ENCODE assay signal across 17 cellular contexts in genomic region chr4:29131304-29131703, GRCh38.
DNase-seq lines count a peak whose midpoint lies in the region; ATAC-seq, FAIRE-seq and TF ChIP-seq lines count a peak whose summit lies in the region.
"Had no signal": no experiment of that assay in that cellular context is flagged by ENCODE, and none has a peak within 500 bp of the region (broad histone marks: within the 10 kb centered on the region; RNA-seq: fewer than 3 reads in every experiment).

No MANE protein-coding gene starts in this region.

- H3K27ac Mint-ChIP-seq in neural progenitor cell, result no peak overlapping the region
- H3K27ac Mint-ChIP-seq: CD8-positive, alpha-beta memory T cell had no signal

- H3K4ac ChIP-seq in H1 (replicated peaks; ENCODE audit: insufficient read length, low read depth, low read length), result no peak overlapping the region

- intact Hi-C loops in HCT116 (cut with micrococcal nuclease), result no loop called here
- intact Hi-C loops in psoas muscle (cut with DNase I), result no loop called here

- H2BK5ac ChIP-seq in H1 (ENCODE audit: low read depth, low read length), result no peak overlapping the region

- no peak overlapping the region for H2BK120ac ChIP-seq in H1 (replicated peaks; ENCODE audit: low read depth, low read length)

- H3K56ac ChIP-seq in H1 (replicated peaks; ENCODE audit: insufficient read length, low read depth, low read length), result no peak overlapping the region

- H3K4me1 ChIP-seq in HCT116 (ENCODE audit: control insufficient read depth in 1 of 2, insufficient read depth in 2 of 2, low read length in 2 of 2) (no peaks in the 10 kb centered on the region), H1 (replicated peaks in 1 of 4; ENCODE audit: control insufficient read depth in 3 of 4, insufficient read depth in 4 of 4, low read length in 3 of 4) (no peaks in the 10 kb centered on the region), neural progenitor cell (no peaks in the 10 kb centered on the region), psoas muscle (no peaks in the 10 kb centered on the region)

- H3K27ac ChIP-seq in HCT116 (ENCODE audit: low read depth, low read length) (no peak overlapping the region), H1 (ENCODE audit: low read depth, low read length) (no peak overlapping the region), neural progenitor cell (no peak overlapping the region), psoas muscle (no peak overlapping the region)

- no peak overlapping the region for H3K4me3 Mint-ChIP-seq in neural progenitor cell
- H3K4me3 Mint-ChIP-seq: CD8-positive, alpha-beta memory T cell had no signal

- H3K36me3 Mint-ChIP-seq in neural progenitor cell, result no peaks in the 10 kb centered on the region
- H3K36me3 Mint-ChIP-seq: CD8-positive, alpha-beta memory T cell had no signal

- H2BK12ac ChIP-seq in H1 (ENCODE audit: low read depth, low read length), result no peak overlapping the region

- BruUV-seq in HCT116 (replicated peaks; lab: Mats Ljungman, UMichigan), result no TSS peak

- RAD21 ChIA-PET in HCT116 (lab: Charles Lee; ENCODE audit: low non-redundant PET in 1 of 2, low total read pairs in 2 of 2, uncharacterized antibody in 2 of 2, unreplicated experiment in 2 of 2), result no interaction called here

- no peak overlapping the region for H3K23ac ChIP-seq in H1 (ENCODE audit: insufficient read length)

- no peaks in the 10 kb centered on the region for H3K23me2 ChIP-seq in H1 (ENCODE audit: low read depth, low read length)

- ATAC-seq in HCT116 (no peak; the same call in 1 of the 2 replicates), GM19452 (IDR thresholded peaks at IDR 0.05; ENCODE audit: unreplicated experiment) (no peak), psoas muscle (no peak)
- ATAC-seq: Panc1 had no signal

- no peak overlapping the region for H3K4me3 ChIP-seq in HCT116 (replicated peaks in 1 of 2; ENCODE audit: low read depth in 1 of 2, low read length in 2 of 2)
- H3K4me3 ChIP-seq in H1 (ENCODE audit: extremely low read depth in 1 of 4, insufficient read depth in 2 of 4, low read depth in 3 of 4, low read length in 4 of 4), result no peak overlapping the region
- no peak overlapping the region for H3K4me3 ChIP-seq in neural progenitor cell
- H3K4me3 ChIP-seq in psoas muscle, result no peak overlapping the region

- no peak overlapping the region for H2BK15ac ChIP-seq in H1 (ENCODE audit: low read length)

- H3K18ac ChIP-seq in H1 (ENCODE audit: extremely low read depth, low read length), result no peak overlapping the region

- TF ChIP-seq CTCF in HCT116 (IDR thresholded peaks at IDR 0.05 in 2 of 3, conservative IDR thresholded peaks at IDR 0.05 in 1 of 3; ENCODE audit: borderline replicate concordance in 1 of 3, insufficient read depth in 1 of 3, low read depth in 2 of 3, low read length in 2 of 3) (peak; percentile 4 to 33 (median 11); a peak in 2 of 6 replicates), H1 (IDR thresholded peaks at IDR 0.05; ENCODE audit: control extremely low read depth in 1 of 3, insufficient read depth in 1 of 3, low read depth in 1 of 3, low read length in 3 of 3) (peak in 1 of 3 experiments; percentile 28; a peak in 1 of 4 replicates), neural progenitor cell (IDR thresholded peaks at IDR 0.05) (peak; percentile 31), psoas muscle (IDR thresholded peaks at IDR 0.05) (no peak)

- no peaks in the 10 kb centered on the region for H3K27me3 Mint-ChIP-seq in neural progenitor cell (ENCODE audit: insufficient read depth, low read depth)
- H3K27me3 Mint-ChIP-seq: CD8-positive, alpha-beta memory T cell had no signal

- no peak overlapping the region for H2AK5ac ChIP-seq in H1 (ENCODE audit: low read depth, low read length)

- no peak overlapping the region for H4K91ac ChIP-seq in H1 (replicated peaks; ENCODE audit: insufficient read length, low read length)

- no peak overlapping the region for H3K9ac ChIP-seq in HCT116 (ENCODE audit: low read length)
- no peak overlapping the region for H3K9ac ChIP-seq in H1 (replicated peaks in 1 of 4; ENCODE audit: extremely low read depth in 1 of 4, low read depth in 3 of 4, low read length in 3 of 4)
- no peak overlapping the region for H3K9ac ChIP-seq in neural progenitor cell
- H3K9ac ChIP-seq: SK-N-SH had no signal

- H3K9me3 ChIP-seq in HCT116 (ENCODE audit: control insufficient read depth in 1 of 2, insufficient read depth in 1 of 2, low read depth in 1 of 2, low read length in 2 of 2) (no peaks in the 10 kb centered on the region), H1 (ENCODE audit: insufficient read depth in 2 of 2, low read depth in 1 of 2, low read length in 1 of 2) (no peaks in the 10 kb centered on the region), neural progenitor cell (ENCODE audit: low read depth) (no peaks in the 10 kb centered on the region), psoas muscle (no peaks in the 10 kb centered on the region)
- H3K9me3 ChIP-seq: SK-N-SH had no signal

- no peaks in the 10 kb centered on the region for H3K4me1 Mint-ChIP-seq in neural progenitor cell
- H3K4me1 Mint-ChIP-seq: CD8-positive, alpha-beta memory T cell had no signal

- TF ChIP-seq EP300 in H1 (IDR thresholded peaks at IDR 0.05; ENCODE audit: borderline replicate concordance in 1 of 2, low read depth in 2 of 2, low read length in 2 of 2), result no peak

- no peak overlapping the region for H3K14ac ChIP-seq in H1 (ENCODE audit: insufficient read length)

- H2BK20ac ChIP-seq in H1 (ENCODE audit: low read length), result no peak overlapping the region

- H3K36me3 ChIP-seq in HCT116 (ENCODE audit: control insufficient read depth in 1 of 2, insufficient read depth in 2 of 2, low read length in 2 of 2) (no peaks in the 10 kb centered on the region), H1 (ENCODE audit: control insufficient read depth in 2 of 4, insufficient read depth in 4 of 4, low read length in 3 of 4) (no peaks in the 10 kb centered on the region), neural progenitor cell (no peaks in the 10 kb centered on the region), psoas muscle (ENCODE audit: insufficient read depth in 1 of 2, low read depth in 1 of 2) (no peaks in the 10 kb centered on the region)

- no peaks in the 10 kb centered on the region for H3F3A ChIP-seq in neural progenitor cell (ENCODE audit: low read depth)

- no peak for FAIRE-seq in H1 (lab: Jason Lieb, UNC)
- FAIRE-seq: GM12892 had no signal

- peak; percentile 1 for DNase-seq in HCT116 (ENCODE audit: low read depth, low spot score)
- DNase-seq in M059J (ENCODE audit: low read depth), result peak; percentile 2
- no peak for DNase-seq in H1 (ENCODE audit: low read depth in 1 of 2, low spot score in 2 of 2)
- DNase-seq in neural progenitor cell (ENCODE audit: low spot score), result peak; percentile 16
- DNase-seq in psoas muscle, result no peak
- DNase-seq in NCI-H2029 (lab: John Stamatoyannopoulos, UW), result no peak
- no peak for DNase-seq in NCI-H2029 treated with DMSO at 0.1 percent for 48 hours (lab: John Stamatoyannopoulos, UW)
- DNase-seq: CD8-positive, alpha-beta memory T cell; NCI-H1930; NCI-H2171 treated with DMSO at 0.1 percent for 48 hours; NCI-H446 treated with DMSO at 0.1 percent for 48 hours; NCI-H774; SK-N-SH; T-helper 1 cell had no signal

- H2AFZ ChIP-seq in HCT116 (ENCODE audit: low read depth, low read length, poor library complexity, severe bottlenecking) (no peak overlapping the region), H1 (ENCODE audit: low read length) (no peak overlapping the region), neural progenitor cell (replicated peaks) (no peak overlapping the region)

- H4K5ac ChIP-seq in H1 (ENCODE audit: insufficient read length, low read depth, low read length), result no peak overlapping the region

- TF ChIP-seq RAD21 in HCT116 (IDR thresholded peaks at IDR 0.05; ENCODE audit: low read depth) (peak; percentile 21; the same call in 1 of the 2 replicates), H1 (IDR thresholded peaks at IDR 0.05 in 1 of 2, conservative IDR thresholded peaks at IDR 0.05 in 1 of 2; ENCODE audit: low read depth in 2 of 2, low read length in 2 of 2) (peak; percentile 48 to 54; a peak in 3 of 4 replicates)

- H3K79me2 ChIP-seq in HCT116 (ENCODE audit: insufficient read depth, low read length), result no peaks in the 10 kb centered on the region
- H3K79me2 ChIP-seq in H1 (ENCODE audit: control insufficient read depth in 1 of 2, insufficient read depth in 2 of 2, low read length in 2 of 2), result no peaks in the 10 kb centered on the region
- H3K79me2 ChIP-seq in neural progenitor cell (ENCODE audit: low read depth), result no peaks in the 10 kb centered on the region

- H3K4me2 ChIP-seq in HCT116 (ENCODE audit: low read length) (no peak overlapping the region), H1 (ENCODE audit: insufficient read depth in 1 of 2, low read depth in 2 of 2, low read length in 2 of 2) (no peak overlapping the region), neural progenitor cell (no peak overlapping the region)
- H3K4me2 ChIP-seq: SK-N-SH had no signal

- TF ChIP-seq POLR2A in HCT116 (IDR thresholded peaks at IDR 0.05; ENCODE audit: borderline replicate concordance, extremely low read depth, insufficient read depth, insufficient read length) (no peak), H1 (IDR thresholded peaks at IDR 0.05; ENCODE audit: control extremely low read depth in 1 of 2, low read depth in 2 of 2, low read length in 2 of 2) (no peak)

- POLR2A ChIA-PET in HCT116 (lab: Charles Lee) (no interaction called here), H1 (lab: Charles Lee; ENCODE audit: partially characterized antibody) (no interaction called here)

- H3K79me1 ChIP-seq in H1 (ENCODE audit: low read depth, low read length), result no peaks in the 10 kb centered on the region

- H3K27me3 ChIP-seq in HCT116 (ENCODE audit: insufficient read depth, low read length) (no peaks in the 10 kb centered on the region), H1 (replicated peaks in 1 of 4; ENCODE audit: control insufficient read depth in 3 of 4, extremely low read depth in 1 of 4, insufficient read depth in 3 of 4, low read length in 3 of 4) (no peaks in the 10 kb centered on the region), neural progenitor cell (no peaks in the 10 kb centered on the region), psoas muscle (ENCODE audit: insufficient read depth in 3 of 3, low read length in 2 of 3) (no peaks in the 10 kb centered on the region)

- no peak overlapping the region for H4K8ac ChIP-seq in H1 (ENCODE audit: extremely low read depth, insufficient read depth, low read length)

- CTCF ChIA-PET in HCT116 (lab: Charles Lee), result no interaction called here
- CTCF ChIA-PET in H1 (lab: Charles Lee; ENCODE audit: partially characterized antibody), result interaction anchor here (1.0 kb wide), 2 partner anchors 34 to 668 kb away, joined by 3 read pairs; no protein-coding TSS in a partner anchor

- H4K20me1 ChIP-seq in HCT116 (ENCODE audit: insufficient read depth) (no peaks in the 10 kb centered on the region), H1 (replicated peaks in 1 of 2; ENCODE audit: control insufficient read depth in 1 of 2, insufficient read depth in 2 of 2, low read length in 2 of 2) (no peaks in the 10 kb centered on the region), neural progenitor cell (ENCODE audit: low read depth) (no peaks in the 10 kb centered on the region)

- H3K9me2 ChIP-seq in HCT116 (ENCODE audit: insufficient read depth), result no peaks in the 10 kb centered on the region

- no peaks in the 10 kb centered on the region for H3K9me3 Mint-ChIP-seq in neural progenitor cell

- WGBS in H1 (ENCODE audit: extremely low coverage in 1 of 2, insufficient coverage in 1 of 2, insufficient read length in 1 of 2, insufficient replicate concordance in 2 of 2, low coverage in 1 of 2, low lambda C conversion rate in 2 of 2, missing lambda C conversion rate in 1 of 2), 2 experiments, result 88% methylated on average over 2 of the region's 2 CpGs; no CpG with 5 or more reads in 1 of the 2 experiments
- WGBS in psoas muscle, 3 donors, result 76 to 88% (median 80%) methylated on average over 2 of the region's 2 CpGs

Comparison
In these comparisons a context has a peak if more than half of its experiments do, and no peak if none do; other contexts are left out.
1. DNase-seq: peak in HCT116 (single experiment), M059J (single experiment) and neural progenitor cell (single experiment); none in H1 (0 of 2), psoas muscle (0 of 2), NCI-H2029 (single experiment) and NCI-H2029 treated with DMSO at 0.1 percent for 48 hours (single experiment).
2. Of the 16 proteins assayed by ChIP-seq in both H1 and HCT116: peak only in H1: none; only in HCT116: none; in both: RAD21; in neither: 14; mixed calls (peak in some experiments, not most) for 1.